ENCODE assay signal across 1 cellular context in genomic region chr5:64939772-64940510, GRCh38.
TF ChIP-seq lines count a peak whose summit lies in the region.

No MANE protein-coding gene starts in this region.

TF ChIP-seq in HepG2, 621 proteins besides CTCF, POLR2A, EP300 and RAD21 (continued from another document and continues in another):
- TF ChIP-seq, protein P1, sequence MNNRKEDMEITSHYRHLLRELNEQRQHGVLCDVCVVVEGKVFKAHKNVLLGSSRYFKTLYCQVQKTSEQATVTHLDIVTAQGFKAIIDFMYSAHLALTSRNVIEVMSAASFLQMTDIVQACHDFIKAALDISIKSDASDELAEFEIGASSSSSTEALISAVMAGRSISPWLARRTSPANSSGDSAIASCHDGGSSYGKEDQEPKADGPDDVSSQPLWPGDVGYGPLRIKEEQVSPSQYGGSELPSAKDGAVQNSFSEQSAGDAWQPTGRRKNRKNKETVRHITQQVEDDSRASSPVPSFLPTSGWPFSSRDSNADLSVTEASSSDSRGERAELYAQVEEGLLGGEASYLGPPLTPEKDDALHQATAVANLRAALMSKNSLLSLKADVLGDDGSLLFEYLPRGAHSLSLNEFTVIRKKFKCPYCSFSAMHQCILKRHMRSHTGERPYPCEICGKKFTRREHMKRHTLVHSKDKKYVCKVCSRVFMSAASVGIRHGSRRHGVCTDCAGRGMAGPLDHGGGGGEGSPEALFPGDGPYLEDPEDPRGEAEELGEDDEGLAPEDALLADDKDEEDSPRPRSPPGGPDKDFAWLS (CRISPR knock-in tag; IDR thresholded peaks at IDR 0.05; ENCODE audit: borderline replicate concordance): no peak
- TF ChIP-seq ZNF883 (CRISPR knock-in tag; IDR thresholded peaks at IDR 0.05; ENCODE audit: not compliant biosample characterization): no peak
- TF ChIP-seq ATF3 (CRISPR knock-in tag; IDR thresholded peaks at IDR 0.05): no peak
- TF ChIP-seq ZNF598 (CRISPR knock-in tag; IDR thresholded peaks at IDR 0.05; ENCODE audit: borderline replicate concordance): 0 out of 2 replicates have a peak, but pooled peaks have one; percentile 47
- TF ChIP-seq ZNF777 (CRISPR knock-in tag; IDR thresholded peaks at IDR 0.05): no peak
- no peak for TF ChIP-seq ZFYVE20 (CRISPR knock-in tag; IDR thresholded peaks at IDR 0.05; ENCODE audit: borderline replicate concordance, low read depth)
- TF ChIP-seq GTF3A (CRISPR knock-in tag; conservative IDR thresholded peaks at IDR 0.05): no peak
- TF ChIP-seq ZBTB42 (CRISPR knock-in tag; IDR thresholded peaks at IDR 0.05): 0 out of 2 replicates have a peak, but pooled peaks have one; percentile 47
- no peak for TF ChIP-seq ZNF800 (CRISPR knock-in tag; IDR thresholded peaks at IDR 0.05)
- no peak for TF ChIP-seq NR1H2 (CRISPR knock-in tag; IDR thresholded peaks at IDR 0.05; ENCODE audit: borderline replicate concordance, low read depth)
- no peak for TF ChIP-seq MYC (CRISPR knock-in tag; IDR thresholded peaks at IDR 0.05; ENCODE audit: borderline replicate concordance)
- TF ChIP-seq, protein P2, sequence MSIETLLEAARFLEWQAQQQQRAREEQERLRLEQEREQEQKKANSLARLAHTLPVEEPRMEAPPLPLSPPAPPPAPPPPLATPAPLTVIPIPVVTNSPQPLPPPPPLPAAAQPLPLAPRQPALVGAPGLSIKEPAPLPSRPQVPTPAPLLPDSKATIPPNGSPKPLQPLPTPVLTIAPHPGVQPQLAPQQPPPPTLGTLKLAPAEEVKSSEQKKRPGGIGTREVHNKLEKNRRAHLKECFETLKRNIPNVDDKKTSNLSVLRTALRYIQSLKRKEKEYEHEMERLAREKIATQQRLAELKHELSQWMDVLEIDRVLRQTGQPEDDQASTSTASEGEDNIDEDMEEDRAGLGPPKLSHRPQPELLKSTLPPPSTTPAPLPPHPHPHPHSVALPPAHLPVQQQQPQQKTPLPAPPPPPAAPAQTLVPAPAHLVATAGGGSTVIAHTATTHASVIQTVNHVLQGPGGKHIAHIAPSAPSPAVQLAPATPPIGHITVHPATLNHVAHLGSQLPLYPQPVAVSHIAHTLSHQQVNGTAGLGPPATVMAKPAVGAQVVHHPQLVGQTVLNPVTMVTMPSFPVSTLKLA (IDR thresholded peaks at IDR 0.05): no peak
- peak; percentile 51; the same call in 1 of the 2 replicates for TF ChIP-seq RXRA (CRISPR knock-in tag; IDR thresholded peaks at IDR 0.05)
- no peak; the same call in 1 of the 2 replicates for TF ChIP-seq NR2F6 (IDR thresholded peaks at IDR 0.05)
- TF ChIP-seq NR2F6 (CRISPR knock-in tag; IDR thresholded peaks at IDR 0.05): peak; percentile 62; the same call in 1 of the 2 replicates
- TF ChIP-seq GZF1 (CRISPR knock-in tag; IDR thresholded peaks at IDR 0.05): no peak
- no peak for TF ChIP-seq CBFB (CRISPR knock-in tag; IDR thresholded peaks at IDR 0.05)
- no peak for TF ChIP-seq ZBTB38 (CRISPR knock-in tag; IDR thresholded peaks at IDR 0.05)
- no peak for TF ChIP-seq HCFC1 (IDR thresholded peaks at IDR 0.05; ENCODE audit: low read depth, low read length)
- TF ChIP-seq CHCHD3 (CRISPR knock-in tag; IDR thresholded peaks at IDR 0.05): no peak
- TF ChIP-seq ZNF263 (CRISPR knock-in tag; IDR thresholded peaks at IDR 0.05): no peak
- no peak for TF ChIP-seq AKNA (CRISPR knock-in tag; IDR thresholded peaks at IDR 0.05; ENCODE audit: borderline replicate concordance)
- TF ChIP-seq, protein P3, sequence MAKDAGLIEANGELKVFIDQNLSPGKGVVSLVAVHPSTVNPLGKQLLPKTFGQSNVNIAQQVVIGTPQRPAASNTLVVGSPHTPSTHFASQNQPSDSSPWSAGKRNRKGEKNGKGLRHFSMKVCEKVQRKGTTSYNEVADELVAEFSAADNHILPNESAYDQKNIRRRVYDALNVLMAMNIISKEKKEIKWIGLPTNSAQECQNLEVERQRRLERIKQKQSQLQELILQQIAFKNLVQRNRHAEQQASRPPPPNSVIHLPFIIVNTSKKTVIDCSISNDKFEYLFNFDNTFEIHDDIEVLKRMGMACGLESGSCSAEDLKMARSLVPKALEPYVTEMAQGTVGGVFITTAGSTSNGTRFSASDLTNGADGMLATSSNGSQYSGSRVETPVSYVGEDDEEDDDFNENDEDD (CRISPR knock-in tag; IDR thresholded peaks at IDR 0.05; ENCODE audit: borderline replicate concordance): no peak
- TF ChIP-seq KDM3A (CRISPR knock-in tag; IDR thresholded peaks at IDR 0.05; ENCODE audit: low read depth): no peak
- no peak for TF ChIP-seq ZMAT3 (CRISPR knock-in tag; conservative IDR thresholded peaks at IDR 0.05)
- no peak for TF ChIP-seq ZBTB39 (CRISPR knock-in tag; IDR thresholded peaks at IDR 0.05)
- TF ChIP-seq LBX2 (CRISPR knock-in tag; IDR thresholded peaks at IDR 0.05; ENCODE audit: borderline replicate concordance): no peak
- no peak for TF ChIP-seq FUBP1 (CRISPR knock-in tag; IDR thresholded peaks at IDR 0.05; ENCODE audit: borderline replicate concordance)
- no peak for TF ChIP-seq PHF5A (CRISPR knock-in tag; IDR thresholded peaks at IDR 0.05; ENCODE audit: low read depth, unreplicated experiment)
- no peak for TF ChIP-seq MXD4 (CRISPR knock-in tag; IDR thresholded peaks at IDR 0.05)
- no peak for TF ChIP-seq ZNF274 (CRISPR knock-in tag; IDR thresholded peaks at IDR 0.05)
- no peak for TF ChIP-seq NFKB2 (CRISPR knock-in tag; IDR thresholded peaks at IDR 0.05; ENCODE audit: borderline replicate concordance)
- no peak for TF ChIP-seq JARID2 (CRISPR knock-in tag; IDR thresholded peaks at IDR 0.05; ENCODE audit: insufficient replicate concordance)
- TF ChIP-seq FOXA1 (IDR thresholded peaks at IDR 0.05): no peak
- TF ChIP-seq FOXA1 (CRISPR knock-in tag; IDR thresholded peaks at IDR 0.05): peak; percentile 93
- no peak for TF ChIP-seq FOXO4 (CRISPR knock-in tag; conservative IDR thresholded peaks at IDR 0.05)
- TF ChIP-seq ZNF121 (CRISPR knock-in tag; IDR thresholded peaks at IDR 0.05): no peak
- no peak for TF ChIP-seq CBX1 (IDR thresholded peaks at IDR 0.05; ENCODE audit: low read depth)
- TF ChIP-seq ZSCAN22 (CRISPR knock-in tag; IDR thresholded peaks at IDR 0.05): no peak
- no peak; the same call in 1 of the 2 replicates for TF ChIP-seq CREM (IDR thresholded peaks at IDR 0.05)
- TF ChIP-seq CREM (CRISPR knock-in tag; IDR thresholded peaks at IDR 0.05): no peak
- TF ChIP-seq KAT7 (CRISPR knock-in tag; IDR thresholded peaks at IDR 0.05; ENCODE audit: borderline replicate concordance): no peak
- TF ChIP-seq KAT2B (IDR thresholded peaks at IDR 0.05; ENCODE audit: borderline replicate concordance, low read depth, low read length): no peak
- TF ChIP-seq ZNF124 (CRISPR knock-in tag; IDR thresholded peaks at IDR 0.05): no peak
- no peak for TF ChIP-seq LCORL (IDR thresholded peaks at IDR 0.05)
- no peak for TF ChIP-seq LCORL (CRISPR knock-in tag; IDR thresholded peaks at IDR 0.05)
- TF ChIP-seq ZNF253 (CRISPR knock-in tag; IDR thresholded peaks at IDR 0.05; ENCODE audit: borderline replicate concordance): no peak
